Comparison of ENCODE assay signal across 15 cellular contexts in the genomic region with DNA sequence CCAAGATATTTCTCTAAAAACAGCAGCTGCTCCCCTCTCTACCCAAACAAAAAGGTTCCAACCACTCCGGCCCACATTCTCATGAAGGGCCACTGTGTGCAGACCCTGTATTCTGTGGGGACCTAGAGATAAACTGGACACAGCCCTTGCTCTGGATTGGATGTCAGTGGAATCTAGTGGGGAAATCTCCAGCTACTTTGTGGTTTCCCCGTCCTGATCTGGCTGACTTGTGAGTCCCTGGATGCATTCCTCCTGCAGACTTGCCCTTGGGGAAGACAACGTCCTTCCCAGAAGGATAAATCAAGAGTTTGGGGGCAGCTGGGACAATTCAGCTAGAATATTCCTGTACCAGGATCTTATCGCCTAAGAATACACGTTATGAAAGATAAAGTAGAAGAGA.
DNase-seq lines count a peak whose midpoint lies in the region; ATAC-seq and TF ChIP-seq lines count a peak whose summit lies in the region.
"Had no signal": no experiment of that assay in that cellular context is flagged by ENCODE, and none has a peak within 500 bp of the region (broad histone marks: within the 10 kb centered on the region; RNA-seq: fewer than 3 reads in every experiment).

No MANE protein-coding gene starts in this region.

- H3K27ac ChIP-seq in dorsolateral prefrontal cortex (peak overlapping the region in 55 of 59 donors; percentile 34 to 89 (median 76)), neural cell (ENCODE audit: low read length) (peak overlapping the region; percentile 87), substantia nigra (ENCODE audit: low read depth, low read length, poor library complexity, severe bottlenecking) (no peak overlapping the region)
- H3K27ac ChIP-seq: BLaER1 had no signal

- no peaks in the 10 kb centered on the region for H3K79me2 ChIP-seq in neural cell (replicated peaks; ENCODE audit: insufficient read depth, low read length)

- DNase-seq in AG08395 (ENCODE audit: low spot score): peak; percentile 11
- peak; percentile 71 for DNase-seq in amniotic epithelial cell (ENCODE audit: low read depth)
- DNase-seq in dorsolateral prefrontal cortex: no peak
- DNase-seq in NCI-H2107 (lab: John Stamatoyannopoulos, UW): no peak
- no peak for DNase-seq in substantia nigra (lab: John Stamatoyannopoulos, UW)
- DNase-seq in DMS153 (lab: John Stamatoyannopoulos, UW): no peak
- DNase-seq: 8988T; CD4-positive, alpha-beta memory T cell; KG1; MV-4-11; NCI-H187 treated with DMSO at 0.1 percent for 48 hours had no signal

- H3K4me2 ChIP-seq in neural cell (ENCODE audit: low read length): no peak overlapping the region
- H3K4me2 ChIP-seq: BLaER1 had no signal

- no peak overlapping the region for H2AFZ ChIP-seq in neural cell (ENCODE audit: low read depth, low read length)

- H3K36me3 ChIP-seq in neural cell (ENCODE audit: insufficient read depth, low read length): no peaks in the 10 kb centered on the region
- H3K36me3 ChIP-seq: BLaER1 had no signal

- H3K27me3 ChIP-seq in dorsolateral prefrontal cortex: no peaks in the 10 kb centered on the region
- H3K27me3 ChIP-seq in neural cell (ENCODE audit: insufficient read depth, low read depth, low read length): no peaks in the 10 kb centered on the region
- H3K27me3 ChIP-seq: BLaER1 had no signal

- TF ChIP-seq RAD21 in neural cell (conservative IDR thresholded peaks at IDR 0.05): no peak

- H3K9me2 ChIP-seq in neural cell (ENCODE audit: insufficient read depth, low read length): no peaks in the 10 kb centered on the region

- no peak for TF ChIP-seq EP300 in neural cell (conservative IDR thresholded peaks at IDR 0.05; ENCODE audit: poor library complexity, severe bottlenecking)

- H3F3A ChIP-seq in neural cell (ENCODE audit: insufficient read depth, low read length, poor library complexity, severe bottlenecking): no peaks in the 10 kb centered on the region

- H3K4me3 ChIP-seq in dorsolateral prefrontal cortex (no peak overlapping the region), neural cell (ENCODE audit: low read length) (no peak overlapping the region)
- H3K4me3 ChIP-seq: BLaER1 had no signal

- ATAC-seq in HG02678 (IDR thresholded peaks at IDR 0.05; ENCODE audit: unreplicated experiment): no peak
- ATAC-seq: HepG2 had no signal

- no peaks in the 10 kb centered on the region for H3K9me3 ChIP-seq in neural cell (ENCODE audit: low read length)
- H3K9me3 ChIP-seq: BLaER1 had no signal

- TF ChIP-seq CTCF in dorsolateral prefrontal cortex (IDR thresholded peaks at IDR 0.05 in 54 of 56, conservative IDR thresholded peaks at IDR 0.05 in 2 of 56; ENCODE audit: low read depth in 1 of 56, partially characterized antibody in 56 of 56): no peak
- TF ChIP-seq CTCF in neural cell (IDR thresholded peaks at IDR 0.05; ENCODE audit: poor library complexity, severe bottlenecking): no peak

- no peak overlapping the region for H3K9ac ChIP-seq in neural cell (ENCODE audit: low read length)
- H3K9ac ChIP-seq: BLaER1 had no signal

- intact Hi-C loops in dorsolateral prefrontal cortex (cut with DNase I): no loop called here

- no peaks in the 10 kb centered on the region for H4K20me1 ChIP-seq in neural cell (ENCODE audit: insufficient read depth)
- H4K20me1 ChIP-seq: BLaER1 had no signal

TF ChIP-seq in neural cell, 6 proteins besides CTCF, POLR2A, EP300 and RAD21:
- TF ChIP-seq POLR2AphosphoS5 (IDR thresholded peaks at IDR 0.05) (no peak), EZH2 (IDR thresholded peaks at IDR 0.05; ENCODE audit: borderline replicate concordance, insufficient read depth, low read length, poor library complexity, severe bottlenecking) (no peak), MXI1 (conservative IDR thresholded peaks at IDR 0.05; ENCODE audit: poor library complexity, severe bottlenecking) (no peak), TAF1 (IDR thresholded peaks at IDR 0.05; ENCODE audit: low read depth) (no peak), SMC3 (conservative IDR thresholded peaks at IDR 0.05; ENCODE audit: poor library complexity) (no peak)
- TF ChIP-seq, protein P1, sequence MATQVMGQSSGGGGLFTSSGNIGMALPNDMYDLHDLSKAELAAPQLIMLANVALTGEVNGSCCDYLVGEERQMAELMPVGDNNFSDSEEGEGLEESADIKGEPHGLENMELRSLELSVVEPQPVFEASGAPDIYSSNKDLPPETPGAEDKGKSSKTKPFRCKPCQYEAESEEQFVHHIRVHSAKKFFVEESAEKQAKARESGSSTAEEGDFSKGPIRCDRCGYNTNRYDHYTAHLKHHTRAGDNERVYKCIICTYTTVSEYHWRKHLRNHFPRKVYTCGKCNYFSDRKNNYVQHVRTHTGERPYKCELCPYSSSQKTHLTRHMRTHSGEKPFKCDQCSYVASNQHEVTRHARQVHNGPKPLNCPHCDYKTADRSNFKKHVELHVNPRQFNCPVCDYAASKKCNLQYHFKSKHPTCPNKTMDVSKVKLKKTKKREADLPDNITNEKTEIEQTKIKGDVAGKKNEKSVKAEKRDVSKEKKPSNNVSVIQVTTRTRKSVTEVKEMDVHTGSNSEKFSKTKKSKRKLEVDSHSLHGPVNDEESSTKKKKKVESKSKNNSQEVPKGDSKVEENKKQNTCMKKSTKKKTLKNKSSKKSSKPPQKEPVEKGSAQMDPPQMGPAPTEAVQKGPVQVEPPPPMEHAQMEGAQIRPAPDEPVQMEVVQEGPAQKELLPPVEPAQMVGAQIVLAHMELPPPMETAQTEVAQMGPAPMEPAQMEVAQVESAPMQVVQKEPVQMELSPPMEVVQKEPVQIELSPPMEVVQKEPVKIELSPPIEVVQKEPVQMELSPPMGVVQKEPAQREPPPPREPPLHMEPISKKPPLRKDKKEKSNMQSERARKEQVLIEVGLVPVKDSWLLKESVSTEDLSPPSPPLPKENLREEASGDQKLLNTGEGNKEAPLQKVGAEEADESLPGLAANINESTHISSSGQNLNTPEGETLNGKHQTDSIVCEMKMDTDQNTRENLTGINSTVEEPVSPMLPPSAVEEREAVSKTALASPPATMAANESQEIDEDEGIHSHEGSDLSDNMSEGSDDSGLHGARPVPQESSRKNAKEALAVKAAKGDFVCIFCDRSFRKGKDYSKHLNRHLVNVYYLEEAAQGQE (IDR thresholded peaks at IDR 0.05; ENCODE audit: borderline replicate concordance): no peak

Comparison
In these comparisons a context has a peak if more than half of its experiments do, and no peak if none do; other contexts are left out.
1. DNase-seq: peak in AG08395 (single experiment) and amniotic epithelial cell (single experiment); none in dorsolateral prefrontal cortex (0 of 10), NCI-H2107 (single experiment), substantia nigra (0 of 49) and DMS153 (single experiment).